6 cellular contexts compared by ENCODE assay signal in genomic region chr9:93323446-93323954, GRCh38.
DNase-seq lines count a peak whose midpoint lies in the region; ATAC-seq, FAIRE-seq and TF ChIP-seq lines count a peak whose summit lies in the region.
"Not testable (repeated sequence)": the region's sequence is repeated elsewhere in the genome, so short reads cannot be mapped to it uniquely, and the experiment has no call there.

No MANE protein-coding gene starts in this region.

- not testable (repeated sequence) for H3K9ac ChIP-seq in BLaER1 treated with 17β-estradiol and CSF1 and Interleukin-3, amounts not matched to agents 10 nM and 100 nM

- H3K27me3 Mint-ChIP-seq in GM23338 (ENCODE audit: insufficient read depth, low read depth, poor library complexity), result peaks cover 14% of the 10 kb centered on the region
- peaks cover 18% of the 10 kb centered on the region for H3K27me3 Mint-ChIP-seq in activated CD8-positive, alpha-beta memory T cell treated with anti-CD3 and anti-CD28 coated beads, Interleukin-2, amount 10 ng/mL, durations not matched to agents 7 days and 5 days
- H3K27me3 Mint-ChIP-seq in osteocyte (ENCODE audit: unreplicated experiment), result not testable (repeated sequence)

- not testable (repeated sequence) for H3K4me3 ChIP-seq in BLaER1 treated with 17β-estradiol and CSF1 and Interleukin-3, amounts not matched to agents 10 nM and 100 nM; GM23338; RWPE2 (ENCODE audit: severe bottlenecking); bronchial epithelial cell (ENCODE audit: low read depth, low read length)

- DNase-seq in GM23338 (ENCODE audit: low spot score); bronchial epithelial cell (ENCODE audit: low read depth): not testable (repeated sequence)
- DNase-seq in RWPE2 (ENCODE audit: low spot score) (peak; percentile 22), osteocyte (ENCODE audit: extremely low spot score, unreplicated experiment) (peak; percentile 75)
- DNase-seq in activated CD8-positive, alpha-beta memory T cell treated with anti-CD3 and anti-CD28 coated beads, Interleukin-2, amount 10 ng/mL, durations not matched to agents 7 days and 5 days, result peak; percentile 31

- peaks cover 0 to 51% (median 32%) of the 10 kb centered on the region in 10 experiments; a peak in 15 of 20 replicates for H3K4me1 ChIP-seq in BLaER1 treated with 17β-estradiol and CSF1 and Interleukin-3, amounts not matched to agents 10 nM and 100 nM
- not testable (repeated sequence) for H3K4me1 ChIP-seq in GM23338 (ENCODE audit: insufficient read depth); RWPE2 (ENCODE audit: insufficient read depth, poor library complexity, severe bottlenecking)

- not testable (repeated sequence) for H3K36me3 ChIP-seq in BLaER1 treated with 17β-estradiol and CSF1 and Interleukin-3, amounts not matched to agents 10 nM and 100 nM; RWPE2 (ENCODE audit: low read depth); bronchial epithelial cell (ENCODE audit: control insufficient read depth, insufficient read depth, low read length)
- H3K36me3 ChIP-seq in GM23338 (ENCODE audit: insufficient read depth), result peaks cover 10% of the 10 kb centered on the region; the same call in 1 of the 2 replicates

- H3F3A ChIP-seq in GM23338 (replicated peaks; ENCODE audit: low read depth), result not testable (repeated sequence)

- peak overlapping the region; percentile 59; the same call in 1 of the 2 replicates for H3K27ac Mint-ChIP-seq in GM23338
- not testable (repeated sequence) for H3K27ac Mint-ChIP-seq in activated CD8-positive, alpha-beta memory T cell treated with anti-CD3 and anti-CD28 coated beads, Interleukin-2, amount 10 ng/mL, durations not matched to agents 7 days and 5 days; osteocyte (ENCODE audit: unreplicated experiment)

- H3K4me1 Mint-ChIP-seq in GM23338, result peaks cover 16% of the 10 kb centered on the region
- H3K4me1 Mint-ChIP-seq in activated CD8-positive, alpha-beta memory T cell treated with anti-CD3 and anti-CD28 coated beads, Interleukin-2, amount 10 ng/mL, durations not matched to agents 7 days and 5 days; osteocyte (ENCODE audit: unreplicated experiment): not testable (repeated sequence)

- H3K9me3 Mint-ChIP-seq in GM23338; activated CD8-positive, alpha-beta memory T cell treated with anti-CD3 and anti-CD28 coated beads, Interleukin-2, amount 10 ng/mL, durations not matched to agents 7 days and 5 days (ENCODE audit: low read depth); osteocyte (ENCODE audit: unreplicated experiment): not testable (repeated sequence)

- TF ChIP-seq CTCF in GM23338 (conservative IDR thresholded peaks at IDR 0.05; ENCODE audit: low read depth in 2 of 2); RWPE2 (IDR thresholded peaks at IDR 0.05; ENCODE audit: poor library complexity, severe bottlenecking); bronchial epithelial cell (IDR thresholded peaks at IDR 0.05; ENCODE audit: insufficient read depth, low read length, severe bottlenecking); osteocyte (IDR thresholded peaks at IDR 0.05): not testable (repeated sequence)

- H3K9me3 ChIP-seq in BLaER1 treated with 17β-estradiol and CSF1 and Interleukin-3, amounts not matched to agents 10 nM and 100 nM (replicated peaks in 1 of 11); RWPE2 (ENCODE audit: severe bottlenecking): not testable (repeated sequence)

- H3K27me3 ChIP-seq in BLaER1 treated with 17β-estradiol and CSF1 and Interleukin-3, amounts not matched to agents 10 nM and 100 nM; GM23338 (ENCODE audit: insufficient read depth); RWPE2 (ENCODE audit: insufficient read depth, poor library complexity, severe bottlenecking); bronchial epithelial cell (ENCODE audit: control insufficient read depth, insufficient read depth, low read length): not testable (repeated sequence)

- H3K27ac ChIP-seq in BLaER1 treated with 17β-estradiol and CSF1 and Interleukin-3, amounts not matched to agents 10 nM and 100 nM; GM23338 (ENCODE audit: low read depth); RWPE2 (ENCODE audit: poor library complexity, severe bottlenecking): not testable (repeated sequence)

- not testable (repeated sequence) for H4K20me1 ChIP-seq in BLaER1 treated with 17β-estradiol and CSF1 and Interleukin-3, amounts not matched to agents 10 nM and 100 nM; GM23338 (replicated peaks; ENCODE audit: insufficient read depth)

- H3K4me3 Mint-ChIP-seq in GM23338; activated CD8-positive, alpha-beta memory T cell treated with anti-CD3 and anti-CD28 coated beads, Interleukin-2, amount 10 ng/mL, durations not matched to agents 7 days and 5 days; osteocyte (ENCODE audit: unreplicated experiment): not testable (repeated sequence)

- FAIRE-seq in bronchial epithelial cell (lab: Jason Lieb, UNC), result peak; percentile 36

- not testable (repeated sequence) for H2AFZ ChIP-seq in GM23338

- H3K36me3 Mint-ChIP-seq in GM23338 (ENCODE audit: low read depth), result peaks cover 11% of the 10 kb centered on the region; the same call in 2 of the 3 replicates
- H3K36me3 Mint-ChIP-seq in activated CD8-positive, alpha-beta memory T cell treated with anti-CD3 and anti-CD28 coated beads, Interleukin-2, amount 10 ng/mL, durations not matched to agents 7 days and 5 days; osteocyte (ENCODE audit: unreplicated experiment): not testable (repeated sequence)

- ATAC-seq in GM23338; RWPE2 (ENCODE audit: low read depth); activated CD8-positive, alpha-beta memory T cell treated with anti-CD3 and anti-CD28 coated beads, Interleukin-2, amount 10 ng/mL, durations not matched to agents 7 days and 5 days: not testable (repeated sequence)

- H3K9me2 ChIP-seq in GM23338 (ENCODE audit: insufficient read depth), result not testable (repeated sequence)

- H3K4me2 ChIP-seq in BLaER1 treated with 17β-estradiol and CSF1 and Interleukin-3, amounts not matched to agents 10 nM and 100 nM, result peak overlapping the region in 7 of 11 experiments; percentile 31 to 53 (median 42); a peak in 6 of 22 replicates
- H3K4me2 ChIP-seq in GM23338, result not testable (repeated sequence)

- H3K79me2 ChIP-seq in GM23338 (replicated peaks; ENCODE audit: insufficient read depth), result not testable (repeated sequence)

- CTCF ChIA-PET in activated CD8-positive, alpha-beta memory T cell treated with anti-CD3 and anti-CD28 coated beads, Interleukin-2, amount 10 ng/mL, durations not matched to agents 7 days and 5 days (lab: Charles Lee), result not testable (repeated sequence)
